Comparison of ENCODE assay signal across 15 cellular contexts in genomic region chr11:57214087-57214395, GRCh38. TPM values are rescaled to one million over a fixed set of nuclear protein-coding genes. Genes with fewer than 3 reads are reported as not detected.
DNase-seq lines count a peak whose midpoint lies in the region; ATAC-seq, FAIRE-seq and TF ChIP-seq lines count a peak whose summit lies in the region.
"Had no signal": no experiment of that assay in that cellular context is flagged by ENCODE, and none has a peak within 500 bp of the region (broad histone marks: within the 10 kb centered on the region; RNA-seq: fewer than 3 reads in every experiment).

No MANE protein-coding gene starts in this region.

- H3K9me3 ChIP-seq in SK-N-SH (no peaks in the 10 kb centered on the region), keratinocyte (ENCODE audit: control insufficient read depth, low read depth, low read length) (no peaks in the 10 kb centered on the region)
- H3K9me3 ChIP-seq: lower lobe of right lung had no signal

- TF ChIP-seq CTCF in SK-N-SH (IDR thresholded peaks at IDR 0.05) (no peak), bronchial epithelial cell (IDR thresholded peaks at IDR 0.05; ENCODE audit: insufficient read depth, low read length, severe bottlenecking) (no peak), keratinocyte (optimal IDR thresholded peaks at IDR 0.05 in 1 of 3, IDR thresholded peaks at IDR 0.05 in 1 of 3, conservative IDR thresholded peaks at IDR 0.05 in 1 of 3; ENCODE audit: extremely low read depth in 1 of 3, insufficient read depth in 2 of 3, low read length in 3 of 3) (no peak)

- ATAC-seq in SK-N-SH treated with all-trans-retinoic acid at 6 μM for 48 hours (no peak), HG03095 (IDR thresholded peaks at IDR 0.05; ENCODE audit: unreplicated experiment) (no peak)

- no peaks in the 10 kb centered on the region for H3K79me2 ChIP-seq in SK-N-SH (ENCODE audit: insufficient read depth)
- no peaks in the 10 kb centered on the region for H3K79me2 ChIP-seq in keratinocyte (ENCODE audit: control insufficient read depth, insufficient read depth, low read length)

- H2AFZ ChIP-seq in SK-N-SH (ENCODE audit: low read depth): peak overlapping the region; percentile 83; the same call in 1 of the 2 replicates
- no peak overlapping the region for H2AFZ ChIP-seq in keratinocyte (ENCODE audit: control insufficient read depth, low read length)

- POLR2A ChIA-PET in SK-N-SH (lab: Yijun Ruan, JAX): no interaction called here

- TF ChIP-seq EP300 in SK-N-SH (IDR thresholded peaks at IDR 0.05; ENCODE audit: borderline replicate concordance in 1 of 2, low read depth in 1 of 2, low read length in 1 of 2): no peak

- no peaks in the 10 kb centered on the region for H3K9me1 ChIP-seq in keratinocyte (ENCODE audit: control insufficient read depth, extremely low read depth, insufficient read depth, low read length)

- H4K20me1 ChIP-seq in SK-N-SH (ENCODE audit: insufficient read depth): no peaks in the 10 kb centered on the region
- H4K20me1 ChIP-seq in keratinocyte (ENCODE audit: control insufficient read depth, extremely low read depth, insufficient read depth, low read length): no peaks in the 10 kb centered on the region

- DNase-seq in SK-N-SH: no peak
- DNase-seq in bronchial epithelial cell (ENCODE audit: low read depth): no peak
- DNase-seq in keratinocyte (ENCODE audit: low read depth, low spot score): no peak
- peak; percentile 16 for DNase-seq in urothelium cell line (ENCODE audit: low spot score)
- DNase-seq in effector CD4-positive, alpha-beta T cell: no peak
- DNase-seq in SIG-M5 treated with dmso at 0.1 percent for 504 hours (lab: John Stamatoyannopoulos, UW; ENCODE audit: unreplicated experiment): no peak
- DNase-seq: activated naive CD4-positive, alpha-beta T cell treated with anti-CD3 and anti-CD28 coated beads, Interleukin-2, amount 10 ng/mL, durations not matched to agents 7 days and 5 days; hypothalamus; lower lobe of right lung; NCI-H2029; NK-92 treated with Interleukin-12 subunit alpha and Interleukin-12 subunit beta, amount 100 ng/mL, for 24 hours had no signal

- no peaks in the 10 kb centered on the region for H3K9me2 ChIP-seq in SK-N-SH

- H3F3A ChIP-seq in SK-N-SH (replicated peaks; ENCODE audit: insufficient read depth): no peaks in the 10 kb centered on the region

- WGBS in SK-N-SH (ENCODE audit: low lambda C conversion rate): 75% methylated on average over 1 of the region's 1 CpG

- H3K9ac ChIP-seq in SK-N-SH (no peak overlapping the region), keratinocyte (ENCODE audit: control insufficient read depth, extremely low read depth, insufficient read depth, low read length) (no peak overlapping the region)

- H3K4me2 ChIP-seq in SK-N-SH: peak overlapping the region; percentile 11; the same call in 1 of the 2 replicates
- H3K4me2 ChIP-seq in keratinocyte (ENCODE audit: control insufficient read depth, extremely low read depth, insufficient read depth, low read depth, low read length): peak overlapping the region; percentile 0

- CTCF ChIA-PET in SK-N-SH (lab: Yijun Ruan, JAX): interaction anchor here (1.5 kb wide), 1 partner anchor 373 kb away, joined by 5 read pairs; no protein-coding TSS in a partner anchor

- dilution Hi-C loops in keratinocyte (cut with MboI; ENCODE audit: extremely low pct_ligation_motif_present, low sequenced_read_pairs): no loop called here

- FAIRE-seq in bronchial epithelial cell (lab: Jason Lieb, UNC): peak; percentile 62
- FAIRE-seq in keratinocyte (lab: Jason Lieb, UNC): no peak
- FAIRE-seq in urothelium cell line (lab: Jason Lieb, UNC): no peak

- no peaks in the 10 kb centered on the region for H3K27me3 ChIP-seq in SK-N-SH (ENCODE audit: insufficient read depth)
- H3K27me3 ChIP-seq in bronchial epithelial cell (ENCODE audit: control insufficient read depth, insufficient read depth, low read length): no peaks in the 10 kb centered on the region
- H3K27me3 ChIP-seq in keratinocyte (ENCODE audit: control insufficient read depth, extremely low read depth, insufficient read depth, low read length): no peaks in the 10 kb centered on the region

- H3K27ac ChIP-seq in SK-N-SH (ENCODE audit: low read depth in 2 of 2, low read length in 1 of 2) (peak overlapping the region in 1 of 2 experiments; percentile 13; a peak in 1 of 4 replicates), keratinocyte (ENCODE audit: control insufficient read depth, insufficient read depth, low read length) (no peak overlapping the region)

- no peak overlapping the region for H3K4me3 ChIP-seq in SK-N-SH (ENCODE audit: low read depth in 2 of 2, low read length in 1 of 2)
- H3K4me3 ChIP-seq in bronchial epithelial cell (ENCODE audit: low read depth, low read length): no peak overlapping the region
- H3K4me3 ChIP-seq in keratinocyte (ENCODE audit: control insufficient read depth in 2 of 3, extremely low read depth in 1 of 3, insufficient read depth in 2 of 3, low read depth in 1 of 3, low read length in 3 of 3): no peak overlapping the region
- H3K4me3 ChIP-seq: lower lobe of right lung had no signal

- TF ChIP-seq RAD21 in SK-N-SH (IDR thresholded peaks at IDR 0.05; ENCODE audit: low read length): no peak

- H3K36me3 ChIP-seq in SK-N-SH (replicated peaks in 1 of 2; ENCODE audit: control insufficient read depth in 1 of 2, insufficient read depth in 2 of 2, low read length in 1 of 2) (no peaks in the 10 kb centered on the region), bronchial epithelial cell (ENCODE audit: control insufficient read depth, insufficient read depth, low read length) (no peaks in the 10 kb centered on the region), keratinocyte (ENCODE audit: control insufficient read depth in 2 of 2, extremely low read depth in 1 of 2, insufficient read depth in 2 of 2, low read length in 2 of 2) (no peaks in the 10 kb centered on the region)
- H3K36me3 ChIP-seq: lower lobe of right lung had no signal

- H3K4me1 ChIP-seq in SK-N-SH (ENCODE audit: control insufficient read depth in 1 of 2, insufficient read depth in 2 of 2, low read depth in 1 of 2, low read length in 1 of 2) (peaks cover 4 to 11% of the 10 kb centered on the region in 2 experiments; a peak in 2 of 4 replicates), keratinocyte (ENCODE audit: control insufficient read depth, extremely low read depth, insufficient read depth, low read length) (peaks cover 8% of the 10 kb centered on the region)

TF ChIP-seq in SK-N-SH, 30 proteins besides CTCF, POLR2A, EP300 and RAD21 (continues in another document):
- TF ChIP-seq ELF1 (IDR thresholded peaks at IDR 0.05) (no peak), JUND (IDR thresholded peaks at IDR 0.05) (no peak), NRF1 (IDR thresholded peaks at IDR 0.05; ENCODE audit: low read depth, low read length) (no peak), SMC3 (IDR thresholded peaks at IDR 0.05; ENCODE audit: low read depth, low read length) (no peak)

TF ChIP-seq in SK-N-SH treated with all-trans-retinoic acid at 6 μM for 48 hours, 23 proteins besides CTCF, POLR2A, EP300 and RAD21 (continues in another document):
- TF ChIP-seq ZC3H10 (CRISPR knock-in tag; IDR thresholded peaks at IDR 0.05) (no peak), POU6F1 (CRISPR knock-in tag; IDR thresholded peaks at IDR 0.05; ENCODE audit: borderline replicate concordance, low read depth) (no peak), ZFP3 (CRISPR knock-in tag; IDR thresholded peaks at IDR 0.05) (no peak), ESRRG (CRISPR knock-in tag; IDR thresholded peaks at IDR 0.05) (no peak), ZNF8 (CRISPR knock-in tag; IDR thresholded peaks at IDR 0.05) (no peak), GLIS3 (CRISPR knock-in tag; IDR thresholded peaks at IDR 0.05) (no peak), TOX (CRISPR knock-in tag; IDR thresholded peaks at IDR 0.05; ENCODE audit: borderline replicate concordance) (no peak)

RNA-seq across cellular contexts. Expression of gene APLNR, which starts 23.0 kb away (rescaled TPM):
- polyA plus RNA-seq in SK-N-SH (2012; rRNA removed) (0.03 and 0.15 TPM in 2 replicates), keratinocyte (0.03 TPM in 1 of 3 replicates, not detected in the others)
- polyA plus RNA-seq in SK-N-SH (2012; cell fraction: cytosol; rRNA removed): 0.08 and 0.22 TPM in 2 replicates
- polyA plus RNA-seq in SK-N-SH (2012; cell fraction: nucleus; rRNA removed): 0.06 and 0.07 TPM in 2 replicates
- total RNA-seq in bronchial epithelial cell: not detected in 2 replicates
- polyA plus RNA-seq in keratinocyte (2011; ENCODE audit: low read depth): not detected
- not detected in 2 replicates for polyA plus RNA-seq in keratinocyte (2011; cell fraction: cytosol; rRNA removed)
- polyA plus RNA-seq in keratinocyte (2011; cell fraction: nucleus; rRNA removed): not detected in 2 replicates
- 0.17 TPM in 1 of 2 replicates, not detected in the other for polyA plus RNA-seq in keratinocyte (2012; ENCODE audit: low replicate concordance)
- polyA minus RNA-seq in keratinocyte: not detected in 3 replicates
- not detected for polyA minus RNA-seq in keratinocyte (2011; cell fraction: cytosol; rRNA and poly(A)+ RNA removed)
- not detected in 2 replicates for polyA minus RNA-seq in keratinocyte (2011; cell fraction: nucleus; rRNA and poly(A)+ RNA removed)
- total RNA-seq: SK-MEL-5 had no signal

RNA-seq across cellular contexts. Expression of gene LRRC55, which starts 32.3 kb away (rescaled TPM):
- polyA plus RNA-seq in SK-N-SH (2012; rRNA removed) (not detected in 2 replicates), keratinocyte (not detected in 3 replicates)
- polyA plus RNA-seq in SK-N-SH (2012; cell fraction: cytosol; rRNA removed): 0.01 TPM in 1 of 2 replicates, not detected in the other
- not detected in 2 replicates for polyA plus RNA-seq in SK-N-SH (2012; cell fraction: nucleus; rRNA removed)
- total RNA-seq in bronchial epithelial cell: not detected in 2 replicates
- not detected for polyA plus RNA-seq in keratinocyte (2011; ENCODE audit: low read depth)
- polyA plus RNA-seq in keratinocyte (2011; cell fraction: cytosol; rRNA removed): not detected in 2 replicates
- polyA plus RNA-seq in keratinocyte (2011; cell fraction: nucleus; rRNA removed): 0.03 TPM in 1 of 2 replicates, not detected in the other
- 0.06 TPM in 1 of 2 replicates, not detected in the other for polyA plus RNA-seq in keratinocyte (2012; ENCODE audit: low replicate concordance)
- polyA minus RNA-seq in keratinocyte: not detected in 3 replicates
- not detected for polyA minus RNA-seq in keratinocyte (2011; cell fraction: cytosol; rRNA and poly(A)+ RNA removed)
- polyA minus RNA-seq in keratinocyte (2011; cell fraction: nucleus; rRNA and poly(A)+ RNA removed): not detected in 2 replicates
- total RNA-seq: A172, SK-MEL-5 had no signal
